10 cellular contexts compared by ENCODE assay signal in the genomic region with DNA sequence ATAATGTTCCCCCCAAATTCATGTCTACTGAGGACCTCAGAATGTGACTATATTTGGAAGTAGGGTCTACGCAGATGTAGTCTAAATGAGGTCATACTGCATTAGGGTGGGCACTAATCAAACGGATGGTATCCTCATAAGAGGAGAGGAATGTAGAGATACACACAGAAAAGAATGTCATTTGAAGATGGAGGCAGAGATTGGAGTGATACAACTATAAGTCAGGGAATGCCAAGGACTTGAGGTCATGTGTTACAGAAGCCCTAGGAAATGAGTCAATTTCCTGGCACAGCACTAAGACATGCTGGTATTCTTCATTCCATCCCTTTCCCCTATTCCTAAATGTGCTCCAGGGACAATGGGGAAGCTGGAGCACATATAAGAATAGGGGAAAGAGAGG. TPM values are rescaled to one million over a fixed set of nuclear protein-coding genes. Genes with fewer than 3 reads are reported as not detected.
DNase-seq lines count a peak whose midpoint lies in the region; ATAC-seq and TF ChIP-seq lines count a peak whose summit lies in the region.
"Had no signal": no experiment of that assay in that cellular context is flagged by ENCODE, and none has a peak within 500 bp of the region (broad histone marks: within the 10 kb centered on the region; RNA-seq: fewer than 3 reads in every experiment).

No MANE protein-coding gene starts in this region.

- H3K27ac ChIP-seq in right atrium auricular region: peak overlapping the region; percentile 72 to 80
- H3K27ac ChIP-seq in upper lobe of left lung: peak overlapping the region; percentile 70 to 82 (median 76)

- peaks cover under 1% of the 10 kb centered on the region for H3K36me3 Mint-ChIP-seq in activated naive CD8-positive, alpha-beta T cell
- peaks cover 3% of the 10 kb centered on the region for H3K36me3 Mint-ChIP-seq in activated naive CD8-positive, alpha-beta T cell treated with anti-CD3 and anti-CD28 coated beads, Interleukin-2, amount 50 U/mL, for 24 hours (ENCODE audit: low read depth)

- H3K9me3 ChIP-seq in adipocyte (ENCODE audit: control insufficient read depth, low read length) (no peaks in the 10 kb centered on the region), right atrium auricular region (no peaks in the 10 kb centered on the region), upper lobe of left lung (no peaks in the 10 kb centered on the region)

- no peak for TF ChIP-seq POLR2A in upper lobe of left lung (IDR thresholded peaks at IDR 0.05)

- 57 to 70% methylated on average over 2 of the region's 2 CpGs for WGBS in upper lobe of left lung, 2 donors

- TF ChIP-seq CTCF in right atrium auricular region (IDR thresholded peaks at IDR 0.05): no peak
- TF ChIP-seq CTCF in upper lobe of left lung (IDR thresholded peaks at IDR 0.05): no peak

- H3K27me3 ChIP-seq in adipocyte (replicated peaks; ENCODE audit: control insufficient read depth, insufficient read depth, low read length): no peaks in the 10 kb centered on the region
- no peaks in the 10 kb centered on the region for H3K27me3 ChIP-seq in right atrium auricular region
- H3K27me3 ChIP-seq in upper lobe of left lung: no peaks in the 10 kb centered on the region

- peaks cover 4% of the 10 kb centered on the region for H3K9me3 Mint-ChIP-seq in activated naive CD8-positive, alpha-beta T cell (ENCODE audit: low read depth)
- H3K9me3 Mint-ChIP-seq in activated naive CD8-positive, alpha-beta T cell treated with anti-CD3 and anti-CD28 coated beads, Interleukin-2, amount 50 U/mL, for 24 hours: peaks cover 7% of the 10 kb centered on the region

- peaks cover 28% of the 10 kb centered on the region for H3K4me1 Mint-ChIP-seq in activated naive CD8-positive, alpha-beta T cell (ENCODE audit: low read depth)
- H3K4me1 Mint-ChIP-seq in activated naive CD8-positive, alpha-beta T cell treated with anti-CD3 and anti-CD28 coated beads, Interleukin-2, amount 50 U/mL, for 24 hours: peaks cover 56% of the 10 kb centered on the region

- peak overlapping the region; percentile 69 for H3K27ac Mint-ChIP-seq in activated naive CD8-positive, alpha-beta T cell
- no peak overlapping the region for H3K27ac Mint-ChIP-seq in activated naive CD8-positive, alpha-beta T cell treated with anti-CD3 and anti-CD28 coated beads, Interleukin-2, amount 50 U/mL, for 24 hours
- H3K27ac Mint-ChIP-seq: H9 had no signal

- DNase-seq in activated naive CD8-positive, alpha-beta T cell treated with anti-CD3 and anti-CD28 coated beads, Interleukin-2, amount 50 U/mL, for 24 hours: no peak
- peak; percentile 79 for DNase-seq in adipocyte (ENCODE audit: low read depth)
- no peak for DNase-seq in right atrium auricular region (ENCODE audit: low spot score)
- no peak for DNase-seq in upper lobe of left lung
- no peak for DNase-seq in effector CD4-positive, alpha-beta T cell
- DNase-seq: H9, NCI-H446 had no signal

- no peak overlapping the region for H3K4me3 Mint-ChIP-seq in activated naive CD8-positive, alpha-beta T cell
- no peak overlapping the region for H3K4me3 Mint-ChIP-seq in activated naive CD8-positive, alpha-beta T cell treated with anti-CD3 and anti-CD28 coated beads, Interleukin-2, amount 50 U/mL, for 24 hours
- H3K4me3 Mint-ChIP-seq: H9 had no signal

- H3K36me3 ChIP-seq in adipocyte (ENCODE audit: control insufficient read depth, insufficient read depth, low read length, severe bottlenecking): no peaks in the 10 kb centered on the region
- H3K36me3 ChIP-seq in right atrium auricular region: no peaks in the 10 kb centered on the region
- H3K36me3 ChIP-seq in upper lobe of left lung: no peaks in the 10 kb centered on the region

- H3K4me3 ChIP-seq in adipocyte (ENCODE audit: low read length) (peak overlapping the region; percentile 77), right atrium auricular region (no peak overlapping the region), upper lobe of left lung (no peak overlapping the region)

- peak in 2 of 4 donors; percentile 53 to 81 for TF ChIP-seq EP300 in upper lobe of left lung (IDR thresholded peaks at IDR 0.05)

- no peaks in the 10 kb centered on the region for H3K27me3 Mint-ChIP-seq in activated naive CD8-positive, alpha-beta T cell
- H3K27me3 Mint-ChIP-seq in activated naive CD8-positive, alpha-beta T cell treated with anti-CD3 and anti-CD28 coated beads, Interleukin-2, amount 50 U/mL, for 24 hours: peaks cover 2% of the 10 kb centered on the region

- H3K9ac ChIP-seq in adipocyte (ENCODE audit: low read length): peak overlapping the region; percentile 77

- ATAC-seq in activated naive CD8-positive, alpha-beta T cell treated with anti-CD3 and anti-CD28 coated beads, Interleukin-2, amount 50 U/mL, for 24 hours: no peak
- peak in 1 of 2 donors; percentile 81 for ATAC-seq in upper lobe of left lung (ENCODE audit: low FRiP score in 2 of 2)
- no peak for ATAC-seq in GM19395 (IDR thresholded peaks at IDR 0.05; ENCODE audit: unreplicated experiment)
- no peak for ATAC-seq in HG03460 (IDR thresholded peaks at IDR 0.05; ENCODE audit: unreplicated experiment)

- H3K4me1 ChIP-seq in adipocyte (ENCODE audit: control insufficient read depth, insufficient read depth, low read length) (peaks cover 25% of the 10 kb centered on the region), right atrium auricular region (peaks cover 0 to 52% of the 10 kb centered on the region in 2 donors), upper lobe of left lung (peaks cover 17 to 37% (median 20%) of the 10 kb centered on the region in 4 donors)

RNA-seq across cellular contexts. Expression of gene PDCD1LG2, which starts 0.8 kb away (rescaled TPM):
- total RNA-seq in right atrium auricular region (1 to 10 TPM; 2.2 to 2.9 TPM), upper lobe of left lung (10 to 100 TPM in 1 of 6 donors, 1 to 10 TPM in 5; 1.0 to 10.6 (median 3.2) TPM)
- total RNA-seq: H9 had no signal

RNA-seq across cellular contexts. Expression of gene CD274, which starts 59.2 kb away (rescaled TPM):
- total RNA-seq in right atrium auricular region (10 to 100 TPM in 1 of 2 donors, 1 to 10 TPM in 1; 6.6 to 14.1 TPM), upper lobe of left lung (10 to 100 TPM; 11.6 to 20.8 (median 14.4) TPM)
- total RNA-seq: H9 had no signal
